8 cellular contexts compared by ENCODE assay signal in the genomic region with DNA sequence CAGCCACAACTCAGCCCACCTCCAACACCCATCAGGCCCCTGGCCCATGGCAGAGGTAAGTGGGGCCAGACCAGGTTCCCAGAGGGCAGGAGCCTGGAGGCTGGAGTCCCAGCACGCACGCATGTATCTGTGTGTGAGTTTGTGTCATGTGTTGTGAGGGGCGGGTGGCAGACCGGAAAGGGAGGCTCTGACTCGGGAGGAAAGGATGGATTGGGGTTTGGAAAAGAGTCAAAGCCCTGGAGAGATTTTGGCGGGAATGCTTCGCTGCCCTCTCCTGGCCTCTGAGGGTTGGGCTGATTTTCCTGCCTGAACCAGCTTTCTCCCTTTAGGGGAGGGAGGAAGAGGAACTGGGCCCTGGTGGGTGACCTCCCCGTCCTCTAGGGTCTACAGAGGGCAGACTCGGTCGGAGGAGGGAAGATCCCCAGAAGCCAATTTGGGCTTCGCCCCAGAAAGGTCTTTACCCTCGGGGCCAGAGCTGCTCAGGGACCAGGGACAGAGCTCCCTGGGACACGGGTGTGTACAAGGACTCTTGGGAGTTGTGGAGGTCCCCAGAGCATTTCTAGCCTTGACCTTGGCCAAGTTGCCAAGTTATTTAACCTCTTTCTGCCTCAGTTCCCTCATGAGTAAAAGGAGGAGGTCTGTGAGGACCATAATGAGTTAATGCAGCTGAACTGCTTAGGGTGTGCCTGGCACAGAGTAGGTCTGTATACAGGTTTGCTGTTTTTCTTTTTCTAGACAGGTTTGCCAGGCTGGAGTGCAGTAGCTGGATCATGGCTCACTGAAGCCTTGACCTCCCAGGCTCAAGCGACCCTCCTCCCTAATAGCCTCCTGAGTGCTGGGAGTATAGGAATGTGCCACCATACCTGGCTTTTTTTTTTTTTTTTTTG. TPM values are rescaled to one million over a fixed set of nuclear protein-coding genes. Genes with fewer than 3 reads are reported as not detected.
DNase-seq lines count a peak whose midpoint lies in the region; TF ChIP-seq lines count a peak whose summit lies in the region.

No MANE protein-coding gene starts in this region.

- POLR2A ChIA-PET in activated CD4-positive, alpha-beta memory T cell treated with anti-CD3 and anti-CD28 coated beads for 36 hours (lab: Charles Lee) = interaction anchor here (0.6 kb wide), 2 partner anchors 40 to 114 kb away, joined by 3 read pairs; partner anchors contain the start of gene CATSPER1
- POLR2A ChIA-PET in activated CD4-positive, alpha-beta memory T cell treated with anti-CD3 and anti-CD28 coated beads, Interleukin-2, amount 10 ng/mL, durations not matched to agents 7 days and 5 days (lab: Charles Lee) = interaction anchor here (1.2 to 2.7 kb wide), 5 partner anchors 11 to 21 kb away, joined by 3 to 10 read pairs (median 4); partner anchors contain the start of gene CCDC85B

- H3K36me3 Mint-ChIP-seq in activated CD4-positive, alpha-beta memory T cell treated with anti-CD3 and anti-CD28 coated beads for 36 hours = peaks cover 2% of the 10 kb centered on the region
- H3K36me3 Mint-ChIP-seq in activated CD4-positive, alpha-beta memory T cell treated with anti-CD3 and anti-CD28 coated beads, Interleukin-2, amount 10 ng/mL, durations not matched to agents 7 days and 5 days (ENCODE audit: low read depth) = peaks cover 2% of the 10 kb centered on the region
- peaks cover 7% of the 10 kb centered on the region for H3K36me3 Mint-ChIP-seq in dendritic cell treated with granulocyte-macrophage colony-stimulating factor and Interleukin-4, amounts not matched to agents 40 ng/mL and 50 ng/mL, for 4 days (ENCODE audit: low read depth)
- H3K36me3 Mint-ChIP-seq in neural crest cell (ENCODE audit: low read depth) = no peaks in the 10 kb centered on the region
- H3K36me3 Mint-ChIP-seq in glutamatergic neuron (ENCODE audit: unreplicated experiment) = no peaks in the 10 kb centered on the region

- peaks cover 8% of the 10 kb centered on the region for H3K27me3 Mint-ChIP-seq in activated CD4-positive, alpha-beta memory T cell treated with anti-CD3 and anti-CD28 coated beads for 36 hours
- H3K27me3 Mint-ChIP-seq in activated CD4-positive, alpha-beta memory T cell treated with anti-CD3 and anti-CD28 coated beads, Interleukin-2, amount 10 ng/mL, durations not matched to agents 7 days and 5 days = peaks cover 3% of the 10 kb centered on the region
- H3K27me3 Mint-ChIP-seq in dendritic cell treated with granulocyte-macrophage colony-stimulating factor and Interleukin-4, amounts not matched to agents 40 ng/mL and 50 ng/mL, for 4 days = peaks cover 14% of the 10 kb centered on the region
- H3K27me3 Mint-ChIP-seq in neural crest cell (ENCODE audit: low read depth) (peaks cover 6% of the 10 kb centered on the region), glutamatergic neuron (ENCODE audit: unreplicated experiment) (peaks cover 18% of the 10 kb centered on the region)

- peak; percentile 28 for DNase-seq in activated CD4-positive, alpha-beta memory T cell treated with anti-CD3 and anti-CD28 coated beads for 36 hours
- DNase-seq in activated CD4-positive, alpha-beta memory T cell treated with anti-CD3 and anti-CD28 coated beads, Interleukin-2, amount 10 ng/mL, durations not matched to agents 7 days and 5 days = no peak
- DNase-seq in NCI-H446 treated with DMSO at 0.1 percent for 48 hours (lab: John Stamatoyannopoulos, UW) (peak; percentile 58), neural crest cell (ENCODE audit: low read depth, low spot score) (peak; percentile 36), glutamatergic neuron (no peak), GM20000 (ENCODE audit: low spot score) (no peak)
- no peak for DNase-seq in activated CD8-positive, alpha-beta memory T cell treated with anti-CD3 and anti-CD28 coated beads for 24 hours

- no peak overlapping the region for H3K4me3 Mint-ChIP-seq in activated CD4-positive, alpha-beta memory T cell treated with anti-CD3 and anti-CD28 coated beads for 36 hours
- no peak overlapping the region for H3K4me3 Mint-ChIP-seq in activated CD4-positive, alpha-beta memory T cell treated with anti-CD3 and anti-CD28 coated beads, Interleukin-2, amount 10 ng/mL, durations not matched to agents 7 days and 5 days
- H3K4me3 Mint-ChIP-seq in dendritic cell treated with granulocyte-macrophage colony-stimulating factor and Interleukin-4, amounts not matched to agents 40 ng/mL and 50 ng/mL, for 4 days = no peak overlapping the region
- peak overlapping the region; percentile 44 for H3K4me3 Mint-ChIP-seq in neural crest cell
- H3K4me3 Mint-ChIP-seq in glutamatergic neuron (ENCODE audit: unreplicated experiment) = no peak overlapping the region

- intact Hi-C loops in activated CD4-positive, alpha-beta memory T cell treated with anti-CD3 and anti-CD28 coated beads for 36 hours (cut with micrococcal nuclease) = no loop called here
- intact Hi-C loops in dendritic cell treated with granulocyte-macrophage colony-stimulating factor and Interleukin-4, amounts not matched to agents 40 ng/mL and 50 ng/mL, for 4 days (cut with micrococcal nuclease) = no loop called here

- no peaks in the 10 kb centered on the region for H3K9me3 Mint-ChIP-seq in activated CD4-positive, alpha-beta memory T cell treated with anti-CD3 and anti-CD28 coated beads for 36 hours
- H3K9me3 Mint-ChIP-seq in activated CD4-positive, alpha-beta memory T cell treated with anti-CD3 and anti-CD28 coated beads, Interleukin-2, amount 10 ng/mL, durations not matched to agents 7 days and 5 days = no peaks in the 10 kb centered on the region
- H3K9me3 Mint-ChIP-seq in dendritic cell treated with granulocyte-macrophage colony-stimulating factor and Interleukin-4, amounts not matched to agents 40 ng/mL and 50 ng/mL, for 4 days = no peaks in the 10 kb centered on the region
- H3K9me3 Mint-ChIP-seq in neural crest cell (no peaks in the 10 kb centered on the region), glutamatergic neuron (ENCODE audit: unreplicated experiment) (peaks cover 9% of the 10 kb centered on the region)

- TF ChIP-seq CTCF in neural crest cell (conservative IDR thresholded peaks at IDR 0.05) (peak; percentile 25), glutamatergic neuron (IDR thresholded peaks at IDR 0.05; ENCODE audit: partially characterized antibody, unreplicated experiment) (no peak), GM20000 (IDR thresholded peaks at IDR 0.05; ENCODE audit: extremely low read depth, missing control alignments) (no peak)

- CTCF ChIA-PET in activated CD4-positive, alpha-beta memory T cell treated with anti-CD3 and anti-CD28 coated beads for 36 hours (lab: Charles Lee) = interaction anchor here (1.0 kb wide), 1 partner anchor 27 kb away, joined by 4 read pairs; no protein-coding TSS in a partner anchor
- CTCF ChIA-PET in activated CD4-positive, alpha-beta memory T cell treated with anti-CD3 and anti-CD28 coated beads, Interleukin-2, amount 10 ng/mL, durations not matched to agents 7 days and 5 days (lab: Charles Lee) = interaction anchor here (0.7 to 1.7 kb wide), 4 partner anchors 13 to 27 kb away, joined by 3 to 6 read pairs (median 5); partner anchors contain the start of genes CCDC85B and FIBP

- peaks cover 19% of the 10 kb centered on the region for H3K4me1 Mint-ChIP-seq in activated CD4-positive, alpha-beta memory T cell treated with anti-CD3 and anti-CD28 coated beads for 36 hours (ENCODE audit: low read depth)
- H3K4me1 Mint-ChIP-seq in activated CD4-positive, alpha-beta memory T cell treated with anti-CD3 and anti-CD28 coated beads, Interleukin-2, amount 10 ng/mL, durations not matched to agents 7 days and 5 days = peaks cover 23% of the 10 kb centered on the region
- peaks cover 36% of the 10 kb centered on the region for H3K4me1 Mint-ChIP-seq in dendritic cell treated with granulocyte-macrophage colony-stimulating factor and Interleukin-4, amounts not matched to agents 40 ng/mL and 50 ng/mL, for 4 days (ENCODE audit: low read depth)
- H3K4me1 Mint-ChIP-seq in neural crest cell (peaks cover 28% of the 10 kb centered on the region), glutamatergic neuron (ENCODE audit: low read depth, unreplicated experiment) (peaks cover 10% of the 10 kb centered on the region)

- H3K27ac Mint-ChIP-seq in activated CD4-positive, alpha-beta memory T cell treated with anti-CD3 and anti-CD28 coated beads for 36 hours = no peak overlapping the region
- no peak overlapping the region for H3K27ac Mint-ChIP-seq in activated CD4-positive, alpha-beta memory T cell treated with anti-CD3 and anti-CD28 coated beads, Interleukin-2, amount 10 ng/mL, durations not matched to agents 7 days and 5 days
- peak overlapping the region; percentile 4 for H3K27ac Mint-ChIP-seq in dendritic cell treated with granulocyte-macrophage colony-stimulating factor and Interleukin-4, amounts not matched to agents 40 ng/mL and 50 ng/mL, for 4 days
- H3K27ac Mint-ChIP-seq in neural crest cell (ENCODE audit: unreplicated experiment) (peak overlapping the region; percentile 87), glutamatergic neuron (ENCODE audit: unreplicated experiment) (no peak overlapping the region)

RNA-seq across cellular contexts. Expression of gene C11orf68, which starts 6.9 kb away (rescaled TPM):
- 10 to 100 TPM; 22.2 to 23.6 TPM for total RNA-seq in activated CD4-positive, alpha-beta memory T cell treated with anti-CD3 and anti-CD28 coated beads for 36 hours
- total RNA-seq in activated CD4-positive, alpha-beta memory T cell treated with anti-CD3 and anti-CD28 coated beads, Interleukin-2, amount 10 ng/mL, durations not matched to agents 7 days and 5 days = 10 to 100 TPM; 34.1 to 34.2 TPM
- total RNA-seq in neural crest cell (25.7 and 27.2 TPM in 2 replicates), glutamatergic neuron (ENCODE audit: unreplicated experiment) (24.7 TPM)

RNA-seq across cellular contexts. Expression of gene DRAP1, which starts 7.3 kb away (rescaled TPM):
- total RNA-seq in activated CD4-positive, alpha-beta memory T cell treated with anti-CD3 and anti-CD28 coated beads for 36 hours = 100 to 1,000 TPM; 154 to 169 TPM
- total RNA-seq in activated CD4-positive, alpha-beta memory T cell treated with anti-CD3 and anti-CD28 coated beads, Interleukin-2, amount 10 ng/mL, durations not matched to agents 7 days and 5 days = 100 to 1,000 TPM; 162 to 180 TPM
- total RNA-seq in neural crest cell = 101 and 110 TPM in 2 replicates
- 68.7 TPM for total RNA-seq in glutamatergic neuron (ENCODE audit: unreplicated experiment)

RNA-seq across cellular contexts. Expression of gene FOSL1, which starts 11.7 kb away (rescaled TPM):
- total RNA-seq in activated CD4-positive, alpha-beta memory T cell treated with anti-CD3 and anti-CD28 coated beads for 36 hours = 10 to 100 TPM; 17.1 to 17.7 TPM
- total RNA-seq in activated CD4-positive, alpha-beta memory T cell treated with anti-CD3 and anti-CD28 coated beads, Interleukin-2, amount 10 ng/mL, durations not matched to agents 7 days and 5 days = 1 to 10 TPM; 4.5 to 5.0 TPM
- total RNA-seq in neural crest cell (4.2 and 4.7 TPM in 2 replicates), glutamatergic neuron (ENCODE audit: unreplicated experiment) (not detected)

RNA-seq across cellular contexts. Expression of gene CCDC85B, which starts 21.5 kb away (rescaled TPM):
- 10 to 100 TPM; 40.0 to 44.4 TPM for total RNA-seq in activated CD4-positive, alpha-beta memory T cell treated with anti-CD3 and anti-CD28 coated beads for 36 hours
- 10 to 100 TPM; 53.2 to 55.8 TPM for total RNA-seq in activated CD4-positive, alpha-beta memory T cell treated with anti-CD3 and anti-CD28 coated beads, Interleukin-2, amount 10 ng/mL, durations not matched to agents 7 days and 5 days
- total RNA-seq in neural crest cell (29.3 and 29.4 TPM in 2 replicates), glutamatergic neuron (ENCODE audit: unreplicated experiment) (23.6 TPM)

RNA-seq across cellular contexts. Expression of gene FIBP, which starts 23.7 kb away (rescaled TPM):
- total RNA-seq in activated CD4-positive, alpha-beta memory T cell treated with anti-CD3 and anti-CD28 coated beads for 36 hours = 100 to 1,000 TPM in 1 of 2 experiments, 10 to 100 TPM in 1; 94.2 to 101 TPM
- total RNA-seq in activated CD4-positive, alpha-beta memory T cell treated with anti-CD3 and anti-CD28 coated beads, Interleukin-2, amount 10 ng/mL, durations not matched to agents 7 days and 5 days = 10 to 100 TPM; 71.7 to 77.4 TPM
- total RNA-seq in neural crest cell (88.1 and 90.0 TPM in 2 replicates), glutamatergic neuron (ENCODE audit: unreplicated experiment) (115 TPM)

Comparison
In these comparisons a context has a peak if more than half of its experiments do, and no peak if none do; other contexts are left out.
1. DNase-seq: peak in activated CD4-positive, alpha-beta memory T cell treated with anti-CD3 and anti-CD28 coated beads for 36 hours (single experiment), NCI-H446 treated with DMSO at 0.1 percent for 48 hours (single experiment) and neural crest cell (single experiment); none in activated CD4-positive, alpha-beta memory T cell treated with anti-CD3 and anti-CD28 coated beads, Interleukin-2, amount 10 ng/mL, durations not matched to agents 7 days and 5 days (single experiment), glutamatergic neuron (single experiment), activated CD8-positive, alpha-beta memory T cell treated with anti-CD3 and anti-CD28 coated beads for 24 hours (single experiment) and GM20000 (single experiment).
2. H3K27ac Mint-ChIP-seq: peak in dendritic cell treated with granulocyte-macrophage colony-stimulating factor and Interleukin-4, amounts not matched to agents 40 ng/mL and 50 ng/mL, for 4 days (single experiment) and neural crest cell (single experiment); none in activated CD4-positive, alpha-beta memory T cell treated with anti-CD3 and anti-CD28 coated beads for 36 hours (single experiment), activated CD4-positive, alpha-beta memory T cell treated with anti-CD3 and anti-CD28 coated beads, Interleukin-2, amount 10 ng/mL, durations not matched to agents 7 days and 5 days (single experiment) and glutamatergic neuron (single experiment).